14 cellular contexts compared by ENCODE assay signal in genomic region chr17:1880851-1881630, GRCh38. TPM values are rescaled to one million over a fixed set of nuclear protein-coding genes. Genes with fewer than 3 reads are reported as not detected.
DNase-seq lines count a peak whose midpoint lies in the region; ATAC-seq lines count a peak whose summit lies in the region.
"Had no signal": no experiment of that assay in that cellular context is flagged by ENCODE, and none has a peak within 500 bp of the region (broad histone marks: within the 10 kb centered on the region; RNA-seq: fewer than 3 reads in every experiment).

No MANE protein-coding gene starts in this region.

- no peaks in the 10 kb centered on the region for H3K9me3 Mint-ChIP-seq in activated T-helper 1 cell treated with anti-CD3 and anti-CD28 coated beads, Interleukin-12 subunit alpha, Interleukin-12 subunit beta, Interleukin-2, Interleukin-4 antibody, amounts not matched to agents 30 ng/mL and 10 ng/mL and 1 ng/mL, durations not matched to agents 14 hours and 24 hours and 36 hours
- H3K9me3 Mint-ChIP-seq: activated naive CD4-positive, alpha-beta T cell treated with anti-CD3 and anti-CD28 coated beads, Interleukin-2, amount 50 U/mL, for 24 hours; central memory CD8-positive, alpha-beta T cell; natural killer cell treated with Interleukin-12 subunit alpha and Interleukin-12 subunit beta and Interleukin-15 and Interleukin-18, amount 100 ng/mL, for 72 hours had no signal

- no peaks in the 10 kb centered on the region for H3K27me3 Mint-ChIP-seq in activated T-helper 1 cell treated with anti-CD3 and anti-CD28 coated beads, Interleukin-12 subunit alpha, Interleukin-12 subunit beta, Interleukin-2, Interleukin-4 antibody, amounts not matched to agents 30 ng/mL and 10 ng/mL and 1 ng/mL, durations not matched to agents 14 hours and 24 hours and 36 hours (ENCODE audit: insufficient read depth)
- H3K27me3 Mint-ChIP-seq: activated naive CD4-positive, alpha-beta T cell treated with anti-CD3 and anti-CD28 coated beads, Interleukin-2, amount 50 U/mL, for 24 hours; central memory CD8-positive, alpha-beta T cell; natural killer cell treated with Interleukin-12 subunit alpha and Interleukin-12 subunit beta and Interleukin-15 and Interleukin-18, amount 100 ng/mL, for 72 hours had no signal

- H3K4me3 Mint-ChIP-seq in activated T-helper 1 cell treated with anti-CD3 and anti-CD28 coated beads, Interleukin-12 subunit alpha, Interleukin-12 subunit beta, Interleukin-2, Interleukin-4 antibody, amounts not matched to agents 30 ng/mL and 10 ng/mL and 1 ng/mL, durations not matched to agents 14 hours and 24 hours and 36 hours = no peak overlapping the region
- H3K4me3 Mint-ChIP-seq: activated naive CD4-positive, alpha-beta T cell treated with anti-CD3 and anti-CD28 coated beads, Interleukin-2, amount 50 U/mL, for 24 hours; central memory CD8-positive, alpha-beta T cell; natural killer cell treated with Interleukin-12 subunit alpha and Interleukin-12 subunit beta and Interleukin-15 and Interleukin-18, amount 100 ng/mL, for 72 hours had no signal

- DNase-seq in COLO829 (ENCODE audit: low spot score) (peak; percentile 93), globus pallidus (ENCODE audit: low spot score) (peak; percentile 79), pons (ENCODE audit: low spot score) (peak; percentile 94), OCI-M2 (lab: John Stamatoyannopoulos, UW; ENCODE audit: unreplicated experiment) (no peak), NCI-H748 (lab: John Stamatoyannopoulos, UW; ENCODE audit: unreplicated experiment) (no peak), AML-193 (lab: John Stamatoyannopoulos, UW) (no peak)
- DNase-seq in activated T-helper 1 cell treated with anti-CD3 and anti-CD28 coated beads, Interleukin-12 subunit alpha, Interleukin-12 subunit beta, Interleukin-2, Interleukin-4 antibody, amounts not matched to agents 30 ng/mL and 10 ng/mL and 1 ng/mL, durations not matched to agents 14 hours and 24 hours and 36 hours (ENCODE audit: low spot score) = no peak
- DNase-seq: NCI-H1092; NCI-H226; stimulated activated naive CD4-positive, alpha-beta T cell treated with Interleukin-2 at 50 U/mL for 16 hours had no signal

- intact Hi-C loops in activated T-helper 1 cell treated with anti-CD3 and anti-CD28 coated beads, Interleukin-12 subunit alpha, Interleukin-12 subunit beta, Interleukin-2, Interleukin-4 antibody, amounts not matched to agents 30 ng/mL and 10 ng/mL and 1 ng/mL, durations not matched to agents 14 hours and 24 hours and 36 hours (cut with micrococcal nuclease) = no loop called here

- H3K36me3 Mint-ChIP-seq in activated T-helper 1 cell treated with anti-CD3 and anti-CD28 coated beads, Interleukin-12 subunit alpha, Interleukin-12 subunit beta, Interleukin-2, Interleukin-4 antibody, amounts not matched to agents 30 ng/mL and 10 ng/mL and 1 ng/mL, durations not matched to agents 14 hours and 24 hours and 36 hours (ENCODE audit: low read depth) = peaks cover 71% of the 10 kb centered on the region

- H3K27ac Mint-ChIP-seq in activated T-helper 1 cell treated with anti-CD3 and anti-CD28 coated beads, Interleukin-12 subunit alpha, Interleukin-12 subunit beta, Interleukin-2, Interleukin-4 antibody, amounts not matched to agents 30 ng/mL and 10 ng/mL and 1 ng/mL, durations not matched to agents 14 hours and 24 hours and 36 hours = peak overlapping the region; percentile 31
- H3K27ac Mint-ChIP-seq: natural killer cell treated with Interleukin-12 subunit alpha and Interleukin-12 subunit beta and Interleukin-15 and Interleukin-18, amount 100 ng/mL, for 72 hours had no signal

- H3K4me1 Mint-ChIP-seq in activated T-helper 1 cell treated with anti-CD3 and anti-CD28 coated beads, Interleukin-12 subunit alpha, Interleukin-12 subunit beta, Interleukin-2, Interleukin-4 antibody, amounts not matched to agents 30 ng/mL and 10 ng/mL and 1 ng/mL, durations not matched to agents 14 hours and 24 hours and 36 hours (ENCODE audit: low read depth) = peaks cover 33% of the 10 kb centered on the region
- H3K4me1 Mint-ChIP-seq: activated naive CD4-positive, alpha-beta T cell treated with anti-CD3 and anti-CD28 coated beads, Interleukin-2, amount 50 U/mL, for 24 hours; central memory CD8-positive, alpha-beta T cell had no signal

- no peak for ATAC-seq in activated CD4-positive, CD25-positive, alpha-beta regulatory T cell treated with anti-CD3 and anti-CD28 coated beads, Interleukin-2, amount 50 U/mL, for 24 hours
- ATAC-seq: natural killer cell treated with Interleukin-12 subunit alpha and Interleukin-12 subunit beta and Interleukin-15 and Interleukin-18, amount 100 ng/mL, for 72 hours had no signal

RNA-seq across cellular contexts. Expression of gene RPA1, which starts 51.2 kb away (rescaled TPM):
- total RNA-seq in activated T-helper 1 cell treated with anti-CD3 and anti-CD28 coated beads, Interleukin-12 subunit alpha, Interleukin-12 subunit beta, Interleukin-2, Interleukin-4 antibody, amounts not matched to agents 30 ng/mL and 10 ng/mL and 1 ng/mL, durations not matched to agents 14 hours and 24 hours and 36 hours = 266 and 269 TPM in 2 replicates

RNA-seq across cellular contexts. Expression of gene SMYD4, which starts 51.3 kb away (rescaled TPM):
- total RNA-seq in activated T-helper 1 cell treated with anti-CD3 and anti-CD28 coated beads, Interleukin-12 subunit alpha, Interleukin-12 subunit beta, Interleukin-2, Interleukin-4 antibody, amounts not matched to agents 30 ng/mL and 10 ng/mL and 1 ng/mL, durations not matched to agents 14 hours and 24 hours and 36 hours = 28.4 and 33.4 TPM in 2 replicates

Comparison
In these comparisons a context has a peak if more than half of its experiments do, and no peak if none do; other contexts are left out.
1. DNase-seq: peak in COLO829 (single experiment), globus pallidus (single experiment) and pons (single experiment); none in activated T-helper 1 cell treated with anti-CD3 and anti-CD28 coated beads, Interleukin-12 subunit alpha, Interleukin-12 subunit beta, Interleukin-2, Interleukin-4 antibody, amounts not matched to agents 30 ng/mL and 10 ng/mL and 1 ng/mL, durations not matched to agents 14 hours and 24 hours and 36 hours (single experiment), OCI-M2 (single experiment), NCI-H748 (single experiment) and AML-193 (0 of 2).